ENCODE assay signal across 2 cellular contexts in the genomic region with DNA sequence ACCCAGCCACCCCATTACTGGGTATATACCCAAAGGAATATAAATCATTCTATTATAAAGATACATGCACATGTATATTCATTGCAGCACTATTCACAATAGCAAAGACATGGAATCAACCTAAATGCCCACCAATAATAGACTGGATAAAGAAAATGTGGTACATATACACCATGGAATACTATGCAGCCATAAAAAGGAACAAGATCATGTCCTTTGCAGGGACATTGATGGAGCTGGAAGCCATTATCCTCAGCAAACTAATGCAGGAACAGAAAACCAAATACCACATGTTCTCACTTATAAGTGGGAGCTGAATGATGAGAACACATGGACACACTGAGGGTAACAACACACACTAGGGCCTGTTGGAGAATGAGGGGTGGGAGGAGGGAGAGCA. TPM values are rescaled to one million over a fixed set of nuclear protein-coding genes. Genes with fewer than 3 reads are reported as not detected.
"Had no signal": no experiment of that assay in that cellular context is flagged by ENCODE, and none has a peak within 500 bp of the region (broad histone marks: within the 10 kb centered on the region; RNA-seq: fewer than 3 reads in every experiment).

No MANE protein-coding gene starts in this region.

RNA-seq across cellular contexts. Expression of gene MYOT, which starts 14.5 kb away (rescaled TPM):
- total RNA-seq: G401, GM12878 had no signal

RNA-seq across cellular contexts. Expression of gene PKD2L2, which starts 36.1 kb away (rescaled TPM):
- total RNA-seq: G401 had no signal
